In the genomic region with DNA sequence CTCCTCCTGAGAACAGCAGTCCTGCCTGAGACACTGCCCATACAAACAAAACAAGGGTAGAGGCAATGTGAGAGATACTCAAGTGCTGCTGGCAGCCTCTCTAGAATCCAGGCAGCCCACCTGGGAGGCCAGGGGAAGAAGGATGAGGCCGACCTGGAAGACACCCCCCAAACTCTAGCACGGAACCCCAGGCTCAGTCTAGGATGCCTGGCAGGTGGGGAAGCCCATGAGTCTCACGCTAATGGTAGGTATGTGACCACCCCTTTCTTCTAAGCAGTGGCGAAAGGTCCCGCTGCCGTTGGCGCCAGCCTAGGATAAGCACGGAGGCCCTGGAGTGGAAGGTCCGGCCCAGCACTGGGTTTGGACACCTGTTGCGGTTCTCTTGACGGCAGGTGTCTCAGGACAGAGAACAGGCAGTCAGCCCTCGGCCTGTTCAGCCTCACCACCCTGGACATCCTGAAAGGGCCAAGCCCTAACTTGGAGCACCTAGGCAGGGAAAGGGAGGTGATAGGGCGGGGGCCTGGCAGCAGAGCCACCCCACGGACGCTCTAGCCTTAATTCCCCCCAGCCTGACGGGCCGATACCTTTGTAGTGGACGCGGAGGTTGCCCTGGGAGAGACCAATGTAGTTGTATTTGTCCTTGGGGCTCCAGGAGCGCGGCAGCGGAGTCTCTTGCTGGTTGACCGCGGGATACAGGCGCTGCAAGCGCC, we compare ENCODE assay signal across 1 cellular context.
TF ChIP-seq lines count a peak whose summit lies in the region.

No MANE protein-coding gene starts in this region.

TF ChIP-seq in HepG2, 621 proteins besides CTCF, POLR2A, EP300 and RAD21 (continues in another document):
- TF ChIP-seq AGO1 (IDR thresholded peaks at IDR 0.05; ENCODE audit: low read depth, low read length, poor library complexity, severe bottlenecking) (peak; percentile 13), ZNF207 (IDR thresholded peaks at IDR 0.05; ENCODE audit: borderline replicate concordance) (no peak), SMC3 (IDR thresholded peaks at IDR 0.05; ENCODE audit: low read length) (0 out of 2 replicates have a peak, but pooled peaks have one; percentile 0), CHCHD3 (CRISPR knock-in tag; IDR thresholded peaks at IDR 0.05) (peak; percentile 67; the same call in 1 of the 2 replicates), ZNF235 (CRISPR knock-in tag; IDR thresholded peaks at IDR 0.05; ENCODE audit: borderline replicate concordance) (peak; percentile 38; the same call in 1 of the 2 replicates), ZNF891 (CRISPR knock-in tag; IDR thresholded peaks at IDR 0.05) (0 out of 2 replicates have a peak, but pooled peaks have one; percentile 83), ZNF160 (CRISPR knock-in tag; IDR thresholded peaks at IDR 0.05) (0 out of 2 replicates have a peak, but pooled peaks have one; percentile 28), KLF6 (CRISPR knock-in tag; IDR thresholded peaks at IDR 0.05) (0 out of 2 replicates have a peak, but pooled peaks have one; percentile 4), ZNF572 (CRISPR knock-in tag; IDR thresholded peaks at IDR 0.05) (no peak), FOSL1 (CRISPR knock-in tag; IDR thresholded peaks at IDR 0.05; ENCODE audit: borderline replicate concordance) (no peak), ZNF781 (CRISPR knock-in tag; IDR thresholded peaks at IDR 0.05; ENCODE audit: borderline replicate concordance, not compliant biosample characterization) (peak; percentile 34), THAP11 (CRISPR knock-in tag; IDR thresholded peaks at IDR 0.05) (no peak), ZNF619 (CRISPR knock-in tag; IDR thresholded peaks at IDR 0.05) (peak; percentile 14; the same call in 1 of the 2 replicates), ZMAT3 (CRISPR knock-in tag; conservative IDR thresholded peaks at IDR 0.05) (peak; percentile 7; the same call in 1 of the 2 replicates), NR1H2 (CRISPR knock-in tag; IDR thresholded peaks at IDR 0.05; ENCODE audit: borderline replicate concordance, low read depth) (0 out of 2 replicates have a peak, but pooled peaks have one; percentile 58), ZFYVE20 (CRISPR knock-in tag; IDR thresholded peaks at IDR 0.05; ENCODE audit: borderline replicate concordance, low read depth) (0 out of 2 replicates have a peak, but pooled peaks have one; percentile 20), GTF3A (CRISPR knock-in tag; conservative IDR thresholded peaks at IDR 0.05) (no peak)
- TF ChIP-seq, protein P1, sequence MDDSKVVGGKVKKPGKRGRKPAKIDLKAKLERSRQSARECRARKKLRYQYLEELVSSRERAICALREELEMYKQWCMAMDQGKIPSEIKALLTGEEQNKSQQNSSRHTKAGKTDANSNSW (CRISPR knock-in tag; IDR thresholded peaks at IDR 0.05; ENCODE audit: borderline replicate concordance): 0 out of 2 replicates have a peak, but pooled peaks have one; percentile 64
- TF ChIP-seq, protein P2, sequence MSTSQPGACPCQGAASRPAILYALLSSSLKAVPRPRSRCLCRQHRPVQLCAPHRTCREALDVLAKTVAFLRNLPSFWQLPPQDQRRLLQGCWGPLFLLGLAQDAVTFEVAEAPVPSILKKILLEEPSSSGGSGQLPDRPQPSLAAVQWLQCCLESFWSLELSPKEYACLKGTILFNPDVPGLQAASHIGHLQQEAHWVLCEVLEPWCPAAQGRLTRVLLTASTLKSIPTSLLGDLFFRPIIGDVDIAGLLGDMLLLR (CRISPR knock-in tag; IDR thresholded peaks at IDR 0.05): 0 out of 2 replicates have a peak, but pooled peaks have one; percentile 11
- TF ChIP-seq, protein P3, sequence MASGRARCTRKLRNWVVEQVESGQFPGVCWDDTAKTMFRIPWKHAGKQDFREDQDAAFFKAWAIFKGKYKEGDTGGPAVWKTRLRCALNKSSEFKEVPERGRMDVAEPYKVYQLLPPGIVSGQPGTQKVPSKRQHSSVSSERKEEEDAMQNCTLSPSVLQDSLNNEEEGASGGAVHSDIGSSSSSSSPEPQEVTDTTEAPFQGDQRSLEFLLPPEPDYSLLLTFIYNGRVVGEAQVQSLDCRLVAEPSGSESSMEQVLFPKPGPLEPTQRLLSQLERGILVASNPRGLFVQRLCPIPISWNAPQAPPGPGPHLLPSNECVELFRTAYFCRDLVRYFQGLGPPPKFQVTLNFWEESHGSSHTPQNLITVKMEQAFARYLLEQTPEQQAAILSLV (CRISPR knock-in tag; IDR thresholded peaks at IDR 0.05; ENCODE audit: borderline replicate concordance): peak; percentile 9; the same call in 1 of the 2 replicates
- TF ChIP-seq, protein P4, sequence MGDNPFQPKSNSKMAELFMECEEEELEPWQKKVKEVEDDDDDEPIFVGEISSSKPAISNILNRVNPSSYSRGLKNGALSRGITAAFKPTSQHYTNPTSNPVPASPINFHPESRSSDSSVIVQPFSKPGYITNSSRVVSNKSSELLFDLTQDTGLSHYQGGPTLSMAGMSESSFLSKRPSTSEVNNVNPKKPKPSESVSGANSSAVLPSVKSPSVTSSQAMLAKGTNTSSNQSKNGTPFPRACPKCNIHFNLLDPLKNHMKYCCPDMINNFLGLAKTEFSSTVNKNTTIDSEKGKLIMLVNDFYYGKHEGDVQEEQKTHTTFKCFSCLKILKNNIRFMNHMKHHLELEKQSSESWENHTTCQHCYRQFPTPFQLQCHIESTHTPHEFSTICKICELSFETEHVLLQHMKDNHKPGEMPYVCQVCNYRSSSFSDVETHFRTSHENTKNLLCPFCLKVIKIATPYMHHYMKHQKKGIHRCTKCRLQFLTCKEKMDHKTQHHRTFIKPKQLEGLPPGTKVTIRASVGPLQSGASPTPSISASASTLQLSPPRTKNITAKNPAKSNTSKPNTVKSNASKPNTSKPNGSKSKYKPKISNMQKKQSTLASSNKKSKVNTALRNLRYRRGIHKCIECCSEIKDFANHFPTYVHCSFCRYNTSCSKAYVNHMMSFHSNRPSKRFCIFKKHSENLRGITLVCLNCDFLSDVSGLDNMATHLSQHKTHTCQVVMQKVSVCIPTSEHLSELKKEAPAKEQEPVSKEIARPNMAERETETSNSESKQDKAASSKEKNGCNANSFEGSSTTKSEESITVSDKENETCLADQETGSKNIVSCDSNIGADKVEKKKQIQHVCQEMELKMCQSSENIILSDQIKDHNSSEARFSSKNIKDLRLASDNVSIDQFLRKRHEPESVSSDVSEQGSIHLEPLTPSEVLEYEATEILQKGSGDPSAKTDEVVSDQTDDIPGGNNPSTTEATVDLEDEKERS (CRISPR knock-in tag; IDR thresholded peaks at IDR 0.05): 0 out of 2 replicates have a peak, but pooled peaks have one; percentile 14
- TF ChIP-seq, protein P5, sequence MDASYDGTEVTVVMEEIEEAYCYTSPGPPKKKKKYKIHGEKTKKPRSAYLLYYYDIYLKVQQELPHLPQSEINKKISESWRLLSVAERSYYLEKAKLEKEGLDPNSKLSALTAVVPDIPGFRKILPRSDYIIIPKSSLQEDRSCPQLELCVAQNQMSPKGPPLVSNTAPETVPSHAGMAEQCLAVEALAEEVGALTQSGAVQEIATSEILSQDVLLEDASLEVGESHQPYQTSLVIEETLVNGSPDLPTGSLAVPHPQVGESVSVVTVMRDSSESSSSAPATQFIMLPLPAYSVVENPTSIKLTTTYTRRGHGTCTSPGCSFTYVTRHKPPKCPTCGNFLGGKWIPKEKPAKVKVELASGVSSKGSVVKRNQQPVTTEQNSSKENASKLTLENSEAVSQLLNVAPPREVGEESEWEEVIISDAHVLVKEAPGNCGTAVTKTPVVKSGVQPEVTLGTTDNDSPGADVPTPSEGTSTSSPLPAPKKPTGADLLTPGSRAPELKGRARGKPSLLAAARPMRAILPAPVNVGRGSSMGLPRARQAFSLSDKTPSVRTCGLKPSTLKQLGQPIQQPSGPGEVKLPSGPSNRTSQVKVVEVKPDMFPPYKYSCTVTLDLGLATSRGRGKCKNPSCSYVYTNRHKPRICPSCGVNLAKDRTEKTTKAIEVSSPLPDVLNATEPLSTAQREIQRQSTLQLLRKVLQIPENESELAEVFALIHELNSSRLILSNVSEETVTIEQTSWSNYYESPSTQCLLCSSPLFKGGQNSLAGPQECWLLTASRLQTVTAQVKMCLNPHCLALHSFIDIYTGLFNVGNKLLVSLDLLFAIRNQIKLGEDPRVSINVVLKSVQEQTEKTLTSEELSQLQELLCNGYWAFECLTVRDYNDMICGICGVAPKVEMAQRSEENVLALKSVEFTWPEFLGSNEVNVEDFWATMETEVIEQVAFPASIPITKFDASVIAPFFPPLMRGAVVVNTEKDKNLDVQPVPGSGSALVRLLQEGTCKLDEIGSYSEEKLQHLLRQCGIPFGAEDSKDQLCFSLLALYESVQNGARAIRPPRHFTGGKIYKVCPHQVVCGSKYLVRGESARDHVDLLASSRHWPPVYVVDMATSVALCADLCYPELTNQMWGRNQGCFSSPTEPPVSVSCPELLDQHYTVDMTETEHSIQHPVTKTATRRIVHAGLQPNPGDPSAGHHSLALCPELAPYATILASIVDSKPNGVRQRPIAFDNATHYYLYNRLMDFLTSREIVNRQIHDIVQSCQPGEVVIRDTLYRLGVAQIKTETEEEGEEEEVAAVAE (CRISPR knock-in tag; IDR thresholded peaks at IDR 0.05; ENCODE audit: borderline replicate concordance): 0 out of 2 replicates have a peak, but pooled peaks have one; percentile 2
- TF ChIP-seq, protein P6, sequence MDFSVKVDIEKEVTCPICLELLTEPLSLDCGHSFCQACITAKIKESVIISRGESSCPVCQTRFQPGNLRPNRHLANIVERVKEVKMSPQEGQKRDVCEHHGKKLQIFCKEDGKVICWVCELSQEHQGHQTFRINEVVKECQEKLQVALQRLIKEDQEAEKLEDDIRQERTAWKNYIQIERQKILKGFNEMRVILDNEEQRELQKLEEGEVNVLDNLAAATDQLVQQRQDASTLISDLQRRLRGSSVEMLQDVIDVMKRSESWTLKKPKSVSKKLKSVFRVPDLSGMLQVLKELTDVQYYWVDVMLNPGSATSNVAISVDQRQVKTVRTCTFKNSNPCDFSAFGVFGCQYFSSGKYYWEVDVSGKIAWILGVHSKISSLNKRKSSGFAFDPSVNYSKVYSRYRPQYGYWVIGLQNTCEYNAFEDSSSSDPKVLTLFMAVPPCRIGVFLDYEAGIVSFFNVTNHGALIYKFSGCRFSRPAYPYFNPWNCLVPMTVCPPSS (IDR thresholded peaks at IDR 0.05): no peak
- TF ChIP-seq, protein P7, sequence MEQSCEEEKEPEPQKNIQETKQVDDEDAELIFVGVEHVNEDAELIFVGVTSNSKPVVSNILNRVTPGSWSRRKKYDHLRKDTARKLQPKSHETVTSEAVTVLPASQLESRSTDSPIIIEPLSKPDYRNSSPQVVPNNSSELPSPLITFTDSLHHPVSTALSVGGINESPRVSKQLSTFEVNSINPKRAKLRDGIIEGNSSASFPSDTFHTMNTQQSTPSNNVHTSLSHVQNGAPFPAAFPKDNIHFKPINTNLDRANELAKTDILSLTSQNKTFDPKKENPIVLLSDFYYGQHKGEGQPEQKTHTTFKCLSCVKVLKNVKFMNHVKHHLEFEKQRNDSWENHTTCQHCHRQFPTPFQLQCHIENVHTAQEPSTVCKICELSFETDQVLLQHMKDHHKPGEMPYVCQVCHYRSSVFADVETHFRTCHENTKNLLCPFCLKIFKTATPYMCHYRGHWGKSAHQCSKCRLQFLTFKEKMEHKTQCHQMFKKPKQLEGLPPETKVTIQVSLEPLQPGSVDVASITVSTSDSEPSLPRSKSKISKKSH (CRISPR knock-in tag; IDR thresholded peaks at IDR 0.05; ENCODE audit: borderline replicate concordance): peak; percentile 47; the same call in 1 of the 2 replicates
- TF ChIP-seq, protein P8, sequence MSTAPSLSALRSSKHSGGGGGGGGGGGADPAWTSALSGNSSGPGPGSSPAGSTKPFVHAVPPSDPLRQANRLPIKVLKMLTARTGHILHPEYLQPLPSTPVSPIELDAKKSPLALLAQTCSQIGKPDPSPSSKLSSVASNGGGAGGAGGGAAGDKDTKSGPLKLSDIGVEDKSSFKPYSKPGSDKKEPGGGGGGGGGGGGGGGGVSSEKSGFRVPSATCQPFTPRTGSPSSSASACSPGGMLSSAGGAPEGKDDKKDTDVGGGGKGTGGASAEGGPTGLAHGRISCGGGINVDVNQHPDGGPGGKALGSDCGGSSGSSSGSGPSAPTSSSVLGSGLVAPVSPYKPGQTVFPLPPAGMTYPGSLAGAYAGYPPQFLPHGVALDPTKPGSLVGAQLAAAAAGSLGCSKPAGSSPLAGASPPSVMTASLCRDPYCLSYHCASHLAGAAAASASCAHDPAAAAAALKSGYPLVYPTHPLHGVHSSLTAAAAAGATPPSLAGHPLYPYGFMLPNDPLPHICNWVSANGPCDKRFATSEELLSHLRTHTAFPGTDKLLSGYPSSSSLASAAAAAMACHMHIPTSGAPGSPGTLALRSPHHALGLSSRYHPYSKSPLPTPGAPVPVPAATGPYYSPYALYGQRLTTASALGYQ (CRISPR knock-in tag; IDR thresholded peaks at IDR 0.05): no peak
